1 cellular context compared by ENCODE assay signal in the genomic region with DNA sequence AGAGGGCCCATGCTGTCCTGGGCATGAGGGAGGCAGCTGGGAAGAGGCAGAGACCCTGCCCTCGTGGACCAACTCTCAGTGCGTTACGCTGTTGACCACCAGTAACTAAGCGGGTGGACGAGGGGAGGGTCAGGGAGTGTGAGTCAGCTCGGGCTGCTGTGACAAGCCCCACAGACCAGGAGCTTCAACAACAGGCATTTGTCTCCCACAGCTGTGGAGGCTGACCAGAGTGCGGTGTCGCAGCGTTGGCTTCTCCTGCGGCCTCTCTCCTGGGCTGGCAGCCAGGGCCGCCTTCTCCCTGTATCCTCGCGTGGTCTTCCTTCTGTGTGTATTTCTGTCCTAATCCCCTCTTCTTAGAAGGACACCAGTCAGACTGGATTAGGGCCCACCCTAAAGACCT.
A peak's percentile ranks its signal among the peaks of the same experiment; 100 is the strongest.
TF ChIP-seq lines count a peak whose summit lies in the region.

No MANE protein-coding gene starts in this region.

TF ChIP-seq in HepG2, 621 proteins besides CTCF, POLR2A, EP300 and RAD21:
- TF ChIP-seq FOSL2 (CRISPR knock-in tag; IDR thresholded peaks at IDR 0.05) (0 out of 2 replicates have a peak, but pooled peaks have one; percentile 32), RBM22 (optimal IDR thresholded peaks at IDR 0.05; ENCODE audit: low read length) (no peak), ZZZ3 (CRISPR knock-in tag; IDR thresholded peaks at IDR 0.05; ENCODE audit: borderline replicate concordance) (no peak)
- TF ChIP-seq, protein P1, sequence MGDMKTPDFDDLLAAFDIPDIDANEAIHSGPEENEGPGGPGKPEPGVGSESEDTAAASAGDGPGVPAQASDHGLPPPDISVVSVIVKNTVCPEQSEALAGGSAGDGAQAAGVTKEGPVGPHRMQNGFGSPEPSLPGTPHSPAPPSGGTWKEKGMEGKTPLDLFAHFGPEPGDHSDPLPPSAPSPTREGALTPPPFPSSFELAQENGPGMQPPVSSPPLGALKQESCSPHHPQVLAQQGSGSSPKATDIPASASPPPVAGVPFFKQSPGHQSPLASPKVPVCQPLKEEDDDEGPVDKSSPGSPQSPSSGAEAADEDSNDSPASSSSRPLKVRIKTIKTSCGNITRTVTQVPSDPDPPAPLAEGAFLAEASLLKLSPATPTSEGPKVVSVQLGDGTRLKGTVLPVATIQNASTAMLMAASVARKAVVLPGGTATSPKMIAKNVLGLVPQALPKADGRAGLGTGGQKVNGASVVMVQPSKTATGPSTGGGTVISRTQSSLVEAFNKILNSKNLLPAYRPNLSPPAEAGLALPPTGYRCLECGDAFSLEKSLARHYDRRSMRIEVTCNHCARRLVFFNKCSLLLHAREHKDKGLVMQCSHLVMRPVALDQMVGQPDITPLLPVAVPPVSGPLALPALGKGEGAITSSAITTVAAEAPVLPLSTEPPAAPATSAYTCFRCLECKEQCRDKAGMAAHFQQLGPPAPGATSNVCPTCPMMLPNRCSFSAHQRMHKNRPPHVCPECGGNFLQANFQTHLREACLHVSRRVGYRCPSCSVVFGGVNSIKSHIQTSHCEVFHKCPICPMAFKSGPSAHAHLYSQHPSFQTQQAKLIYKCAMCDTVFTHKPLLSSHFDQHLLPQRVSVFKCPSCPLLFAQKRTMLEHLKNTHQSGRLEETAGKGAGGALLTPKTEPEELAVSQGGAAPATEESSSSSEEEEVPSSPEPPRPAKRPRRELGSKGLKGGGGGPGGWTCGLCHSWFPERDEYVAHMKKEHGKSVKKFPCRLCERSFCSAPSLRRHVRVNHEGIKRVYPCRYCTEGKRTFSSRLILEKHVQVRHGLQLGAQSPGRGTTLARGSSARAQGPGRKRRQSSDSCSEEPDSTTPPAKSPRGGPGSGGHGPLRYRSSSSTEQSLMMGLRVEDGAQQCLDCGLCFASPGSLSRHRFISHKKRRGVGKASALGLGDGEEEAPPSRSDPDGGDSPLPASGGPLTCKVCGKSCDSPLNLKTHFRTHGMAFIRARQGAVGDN (CRISPR knock-in tag; IDR thresholded peaks at IDR 0.05) = peak; percentile 36; the same call in 1 of the 2 replicates
TF ChIP-seq in HepG2: peak in this region for 2.
